ENCODE assay signal across 8 cellular contexts in genomic region chr14:102777711-102778615, GRCh38. TPM values are rescaled to one million over a fixed set of nuclear protein-coding genes. Genes with fewer than 3 reads are reported as not detected.
A peak's percentile ranks its signal among the peaks of the same experiment; 100 is the strongest.
DNase-seq lines count a peak whose midpoint lies in the region; ATAC-seq and TF ChIP-seq lines count a peak whose summit lies in the region.

No MANE protein-coding gene starts in this region.

- TF ChIP-seq CTCF in Calu3 (IDR thresholded peaks at IDR 0.05; ENCODE audit: unreplicated experiment) = no peak

- peaks cover 24% of the 10 kb centered on the region for H3K4me1 Mint-ChIP-seq in Calu3 (ENCODE audit: low read depth, unreplicated experiment)
- peaks cover 52% of the 10 kb centered on the region for H3K4me1 Mint-ChIP-seq in activated naive CD8-positive, alpha-beta T cell treated with anti-CD3 and anti-CD28 coated beads for 36 hours

- H3K36me3 Mint-ChIP-seq in Calu3 (ENCODE audit: insufficient read depth, unreplicated experiment) = peaks cover 22% of the 10 kb centered on the region
- H3K36me3 Mint-ChIP-seq in activated naive CD8-positive, alpha-beta T cell treated with anti-CD3 and anti-CD28 coated beads for 36 hours = peaks cover 30% of the 10 kb centered on the region

- peak; percentile 8 for ATAC-seq in GM21529 (IDR thresholded peaks at IDR 0.05; ENCODE audit: unreplicated experiment)

- no peaks in the 10 kb centered on the region for H3K9me3 Mint-ChIP-seq in Calu3 (ENCODE audit: low read depth, unreplicated experiment)
- H3K9me3 Mint-ChIP-seq in activated naive CD8-positive, alpha-beta T cell treated with anti-CD3 and anti-CD28 coated beads for 36 hours = no peaks in the 10 kb centered on the region

- DNase-seq in Calu3 (peak; percentile 26), M059J (ENCODE audit: low read depth) (peak; percentile 29), cardiac septum (ENCODE audit: low spot score) (peak; percentile 77), posterior vena cava (ENCODE audit: low spot score) (peak; percentile 83), foreskin melanocyte (no peak), DMS79 (lab: John Stamatoyannopoulos, UW) (no peak)
- peak; percentile 42 for DNase-seq in activated naive CD8-positive, alpha-beta T cell treated with anti-CD3 and anti-CD28 coated beads for 36 hours

- peak overlapping the region; percentile 73 for H3K27ac Mint-ChIP-seq in Calu3 (ENCODE audit: unreplicated experiment)
- peak overlapping the region; percentile 90 for H3K27ac Mint-ChIP-seq in activated naive CD8-positive, alpha-beta T cell treated with anti-CD3 and anti-CD28 coated beads for 36 hours

- CTCF ChIA-PET in Calu3 (lab: Charles Lee) = no interaction called here

- peak overlapping the region; percentile 86 for H3K4me3 Mint-ChIP-seq in Calu3 (ENCODE audit: low read depth, unreplicated experiment)
- H3K4me3 Mint-ChIP-seq in activated naive CD8-positive, alpha-beta T cell treated with anti-CD3 and anti-CD28 coated beads for 36 hours = peak overlapping the region; percentile 88

- no TSS peak for BruUV-seq in Calu3 (replicated peaks; lab: Mats Ljungman, UMichigan)

- H3K27me3 Mint-ChIP-seq in Calu3 (ENCODE audit: unreplicated experiment) = peaks cover 2% of the 10 kb centered on the region
- H3K27me3 Mint-ChIP-seq in activated naive CD8-positive, alpha-beta T cell treated with anti-CD3 and anti-CD28 coated beads for 36 hours = no peaks in the 10 kb centered on the region

- intact Hi-C loops in Calu3 (cut with micrococcal nuclease; ENCODE audit: unreplicated experiment) (loop anchor here (10.0 kb wide), 2 partner anchors 83 to 147 kb away; partner anchors contain the start of gene AMN), cardiac septum (cut with DNase I) (loop anchor here (5.0 kb wide), 1 partner anchor 139 kb away; no protein-coding TSS in a partner anchor), posterior vena cava (cut with DNase I) (loop anchor here in 1 of 2 donors (2.0 to 10.0 kb wide), 3 partner anchors 55 to 1469 kb away; no protein-coding TSS in a partner anchor)

RNA-seq across cellular contexts. Expression of gene TRAF3, which starts 0.7 kb away (rescaled TPM):
- total RNA-seq in Calu3 (2022) = 24.2 and 24.8 TPM in 2 replicates
- 12.5 and 16.1 TPM in 2 replicates for total RNA-seq in M059J (2014; rRNA removed; shearing (Covaris generic))
- total RNA-seq in activated naive CD8-positive, alpha-beta T cell treated with anti-CD3 and anti-CD28 coated beads for 36 hours = 10 to 100 TPM; 39.2 to 39.6 TPM
- total RNA-seq in cardiac septum = 12.5 TPM
- 10 to 100 TPM; 17.8 to 28.0 TPM for total RNA-seq in posterior vena cava

Comparison
In these comparisons a context has a peak if more than half of its experiments do, and no peak if none do; other contexts are left out.
1. DNase-seq: peak in Calu3 (single experiment), M059J (single experiment), activated naive CD8-positive, alpha-beta T cell treated with anti-CD3 and anti-CD28 coated beads for 36 hours (single experiment), cardiac septum (single experiment) and posterior vena cava (single experiment); none in foreskin melanocyte (single experiment) and DMS79 (single experiment).